8 cellular contexts compared by ENCODE assay signal in the genomic region with DNA sequence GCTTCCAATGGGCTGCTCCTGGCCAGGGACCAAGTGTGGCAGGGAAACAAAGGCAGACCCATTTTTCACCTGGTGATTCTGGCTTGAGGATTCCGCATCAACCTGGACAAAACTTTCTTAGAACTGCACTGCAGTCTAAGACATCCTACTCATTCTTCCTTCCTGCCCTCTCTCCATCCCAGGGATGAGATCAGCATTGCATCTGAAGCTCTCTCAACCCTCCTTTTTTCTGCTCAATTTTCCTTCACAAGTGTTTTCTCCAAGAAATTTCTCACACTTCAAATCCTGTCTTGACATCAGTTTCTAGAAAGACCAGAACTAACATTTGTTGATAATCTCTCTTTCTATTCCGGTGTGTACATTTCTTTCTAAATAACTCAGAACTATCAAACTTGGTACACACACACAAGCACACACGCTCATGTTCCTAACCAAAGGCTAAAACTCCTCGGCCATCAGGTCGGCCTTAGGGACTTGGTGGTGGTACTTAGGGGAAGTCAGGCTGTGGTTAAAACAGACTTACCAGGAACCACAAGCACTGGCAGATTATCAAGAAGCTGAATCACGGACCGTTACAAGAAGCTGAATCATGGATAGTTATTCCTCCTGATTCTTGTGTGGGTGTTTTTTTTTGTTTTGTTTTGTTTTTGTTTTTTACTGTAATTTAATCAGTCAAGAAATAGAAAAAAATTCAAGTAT. TPM values are rescaled to one million over a fixed set of nuclear protein-coding genes. Genes with fewer than 3 reads are reported as not detected.
A peak's percentile ranks its signal among the peaks of the same experiment; 100 is the strongest.
DNase-seq lines count a peak whose midpoint lies in the region; ATAC-seq, FAIRE-seq and TF ChIP-seq lines count a peak whose summit lies in the region.

No MANE protein-coding gene starts in this region.

- DNase-seq in activated CD4-positive, alpha-beta T cell treated with anti-CD3 and anti-CD28 coated beads for 36 hours, result peak; percentile 25
- no peak for DNase-seq in activated CD4-positive, alpha-beta T cell treated with anti-CD3 and anti-CD28 coated beads, Interleukin-2, amount 10 ng/mL, durations not matched to agents 7 days and 5 days
- DNase-seq in endothelial cell of umbilical vein (ENCODE audit: low read depth, low spot score) (peak; percentile 89), OCI-M2 (lab: John Stamatoyannopoulos, UW; ENCODE audit: unreplicated experiment) (no peak), NCI-H1417 (lab: John Stamatoyannopoulos, UW) (no peak)
- DNase-seq in stimulated activated naive B cell treated with anti-CD40 and anti-IgM and Interleukin-4, amounts not matched to agents 10 μg/mL and 1 μg/mL and 100 μg/mL, for 72 hours, result peak; percentile 12

- no peak overlapping the region for H3K9ac ChIP-seq in OCI-LY3 (ENCODE audit: low read length)
- peak overlapping the region; percentile 14 for H3K9ac ChIP-seq in endothelial cell of umbilical vein (replicated peaks; ENCODE audit: extremely low read depth, insufficient read depth, low read length)

- H3K4me2 ChIP-seq in OCI-LY3 (ENCODE audit: low read length) (0 out of 2 replicates have a peak overlapping the region, but pooled peaks have one; percentile 22), endothelial cell of umbilical vein (ENCODE audit: insufficient read depth, low read length) (peak overlapping the region; percentile 71)

- H4K20me1 ChIP-seq in OCI-LY3 (ENCODE audit: insufficient read depth, low read length), result no peaks in the 10 kb centered on the region
- H4K20me1 ChIP-seq in endothelial cell of umbilical vein (replicated peaks; ENCODE audit: control insufficient read depth, extremely low read depth, insufficient read depth, low read length), result no peaks in the 10 kb centered on the region

- H3K27ac Mint-ChIP-seq in activated CD4-positive, alpha-beta T cell treated with anti-CD3 and anti-CD28 coated beads for 36 hours, result no peak overlapping the region
- no peak overlapping the region for H3K27ac Mint-ChIP-seq in activated CD4-positive, alpha-beta T cell treated with anti-CD3 and anti-CD28 coated beads, Interleukin-2, amount 10 ng/mL, durations not matched to agents 7 days and 5 days
- H3K27ac Mint-ChIP-seq in stimulated activated naive B cell treated with anti-CD40 and anti-IgM and Interleukin-4, amounts not matched to agents 10 μg/mL and 1 μg/mL and 100 μg/mL, for 72 hours, result no peak overlapping the region

- POLR2A ChIA-PET in activated CD4-positive, alpha-beta T cell treated with anti-CD3 and anti-CD28 coated beads for 36 hours (lab: Charles Lee), result no interaction called here
- POLR2A ChIA-PET in activated CD4-positive, alpha-beta T cell treated with anti-CD3 and anti-CD28 coated beads, Interleukin-2, amount 10 ng/mL, durations not matched to agents 7 days and 5 days (lab: Charles Lee), result no interaction called here
- POLR2A ChIA-PET in endothelial cell of umbilical vein (lab: Charles Lee), result no interaction called here

- H3K9me3 Mint-ChIP-seq in activated CD4-positive, alpha-beta T cell treated with anti-CD3 and anti-CD28 coated beads for 36 hours (ENCODE audit: low read depth), result no peaks in the 10 kb centered on the region
- H3K9me3 Mint-ChIP-seq in activated CD4-positive, alpha-beta T cell treated with anti-CD3 and anti-CD28 coated beads, Interleukin-2, amount 10 ng/mL, durations not matched to agents 7 days and 5 days, result no peaks in the 10 kb centered on the region
- peaks cover 0 to 3% of the 10 kb centered on the region in 2 donors for H3K9me3 Mint-ChIP-seq in stimulated activated naive B cell treated with anti-CD40 and anti-IgM and Interleukin-4, amounts not matched to agents 10 μg/mL and 1 μg/mL and 100 μg/mL, for 72 hours

- no peaks in the 10 kb centered on the region for H3K9me1 ChIP-seq in endothelial cell of umbilical vein (replicated peaks; ENCODE audit: control insufficient read depth, extremely low read depth, insufficient read depth, low read length)

- no peak for TF ChIP-seq EP300 in gastroesophageal sphincter (IDR thresholded peaks at IDR 0.05)

- H3K27me3 ChIP-seq in OCI-LY3 (ENCODE audit: low read depth, low read length), result no peaks in the 10 kb centered on the region
- no peaks in the 10 kb centered on the region for H3K27me3 ChIP-seq in endothelial cell of umbilical vein (ENCODE audit: control insufficient read depth in 2 of 2, insufficient read depth in 2 of 2, low read length in 2 of 2)
- no peaks in the 10 kb centered on the region for H3K27me3 ChIP-seq in gastroesophageal sphincter

- no peaks in the 10 kb centered on the region for H3K36me3 Mint-ChIP-seq in activated CD4-positive, alpha-beta T cell treated with anti-CD3 and anti-CD28 coated beads for 36 hours (ENCODE audit: low read depth)
- H3K36me3 Mint-ChIP-seq in activated CD4-positive, alpha-beta T cell treated with anti-CD3 and anti-CD28 coated beads, Interleukin-2, amount 10 ng/mL, durations not matched to agents 7 days and 5 days (ENCODE audit: low read depth), result no peaks in the 10 kb centered on the region
- H3K36me3 Mint-ChIP-seq in stimulated activated naive B cell treated with anti-CD40 and anti-IgM and Interleukin-4, amounts not matched to agents 10 μg/mL and 1 μg/mL and 100 μg/mL, for 72 hours, result no peaks in the 10 kb centered on the region

- TF ChIP-seq CTCF in OCI-LY3 (IDR thresholded peaks at IDR 0.05; ENCODE audit: low read depth, low read length) (no peak), endothelial cell of umbilical vein (IDR thresholded peaks at IDR 0.05; ENCODE audit: extremely low read depth in 1 of 2, insufficient read depth in 1 of 2, low read depth in 1 of 2, low read length in 2 of 2) (no peak), gastroesophageal sphincter (IDR thresholded peaks at IDR 0.05) (no peak)

- intact Hi-C loops in activated CD4-positive, alpha-beta T cell treated with anti-CD3 and anti-CD28 coated beads for 36 hours (cut with DNase I, micrococcal nuclease), result loop anchor here in 1 of 2 experiments (2.0 kb wide), 1 partner anchor 21 kb away; a partner anchor contains a TSS
- intact Hi-C loops in endothelial cell of umbilical vein (cut with micrococcal nuclease), result loop anchor here (1.0 to 2.0 kb wide), 3 partner anchors 20 to 41 kb away; no protein-coding TSS in a partner anchor

- FAIRE-seq in endothelial cell of umbilical vein (lab: Jason Lieb, UNC), result peak; percentile 81

- no peak overlapping the region for H3K27ac ChIP-seq in OCI-LY3 (ENCODE audit: low read length)
- H3K27ac ChIP-seq in endothelial cell of umbilical vein (ENCODE audit: insufficient read depth, low read depth, low read length), result peak overlapping the region; percentile 72
- no peak overlapping the region for H3K27ac ChIP-seq in gastroesophageal sphincter

- H3K4me1 ChIP-seq in OCI-LY3 (ENCODE audit: low read length), result peaks cover 20% of the 10 kb centered on the region
- H3K4me1 ChIP-seq in endothelial cell of umbilical vein (ENCODE audit: control insufficient read depth, extremely low read depth, insufficient read depth, low read length), result peaks cover 45% of the 10 kb centered on the region
- no peaks in the 10 kb centered on the region for H3K4me1 ChIP-seq in gastroesophageal sphincter

- H3K4me1 Mint-ChIP-seq in activated CD4-positive, alpha-beta T cell treated with anti-CD3 and anti-CD28 coated beads for 36 hours, result peaks cover 16% of the 10 kb centered on the region
- peaks cover 22% of the 10 kb centered on the region for H3K4me1 Mint-ChIP-seq in activated CD4-positive, alpha-beta T cell treated with anti-CD3 and anti-CD28 coated beads, Interleukin-2, amount 10 ng/mL, durations not matched to agents 7 days and 5 days
- H3K4me1 Mint-ChIP-seq in stimulated activated naive B cell treated with anti-CD40 and anti-IgM and Interleukin-4, amounts not matched to agents 10 μg/mL and 1 μg/mL and 100 μg/mL, for 72 hours, result peaks cover 0 to 3% of the 10 kb centered on the region in 2 donors

- no TSS peak for BruUV-seq in endothelial cell of umbilical vein (replicated peaks; lab: Mats Ljungman, UMichigan)

- 37 to 64% methylated on average over 7 of the region's 7 CpGs for WGBS in gastroesophageal sphincter (ENCODE audit: low coverage in 1 of 2), 2 donors

- H3K79me2 ChIP-seq in OCI-LY3 (ENCODE audit: low read length) (no peaks in the 10 kb centered on the region), endothelial cell of umbilical vein (ENCODE audit: control insufficient read depth, insufficient read depth, low read length) (no peaks in the 10 kb centered on the region)

- H3K4me3 Mint-ChIP-seq in activated CD4-positive, alpha-beta T cell treated with anti-CD3 and anti-CD28 coated beads for 36 hours, result no peak overlapping the region
- no peak overlapping the region for H3K4me3 Mint-ChIP-seq in activated CD4-positive, alpha-beta T cell treated with anti-CD3 and anti-CD28 coated beads, Interleukin-2, amount 10 ng/mL, durations not matched to agents 7 days and 5 days
- no peak overlapping the region for H3K4me3 Mint-ChIP-seq in stimulated activated naive B cell treated with anti-CD40 and anti-IgM and Interleukin-4, amounts not matched to agents 10 μg/mL and 1 μg/mL and 100 μg/mL, for 72 hours

- no peaks in the 10 kb centered on the region for H3K9me3 ChIP-seq in OCI-LY3 (ENCODE audit: insufficient read depth, low read length)
- H3K9me3 ChIP-seq in endothelial cell of umbilical vein (replicated peaks; ENCODE audit: control insufficient read depth, insufficient read depth, low read length), result no peaks in the 10 kb centered on the region
- no peaks in the 10 kb centered on the region for H3K9me3 ChIP-seq in gastroesophageal sphincter

- H2AFZ ChIP-seq in OCI-LY3 (ENCODE audit: low read depth, low read length) (no peak overlapping the region), endothelial cell of umbilical vein (ENCODE audit: low read depth, low read length) (peak overlapping the region; percentile 67)

- no peak for TF ChIP-seq POLR2A in endothelial cell of umbilical vein (IDR thresholded peaks at IDR 0.05; ENCODE audit: low read depth, low read length)
- no peak for TF ChIP-seq POLR2A in gastroesophageal sphincter (IDR thresholded peaks at IDR 0.05)

- dilution Hi-C loops in endothelial cell of umbilical vein (cut with MboI; ENCODE audit: extremely low pct_ligation_motif_present, low sequenced_read_pairs), result no loop called here

- peaks cover 10% of the 10 kb centered on the region for H3K27me3 Mint-ChIP-seq in activated CD4-positive, alpha-beta T cell treated with anti-CD3 and anti-CD28 coated beads for 36 hours
- H3K27me3 Mint-ChIP-seq in activated CD4-positive, alpha-beta T cell treated with anti-CD3 and anti-CD28 coated beads, Interleukin-2, amount 10 ng/mL, durations not matched to agents 7 days and 5 days, result peaks cover 2% of the 10 kb centered on the region
- peaks cover 17 to 22% of the 10 kb centered on the region in 2 donors for H3K27me3 Mint-ChIP-seq in stimulated activated naive B cell treated with anti-CD40 and anti-IgM and Interleukin-4, amounts not matched to agents 10 μg/mL and 1 μg/mL and 100 μg/mL, for 72 hours

- H3K4me3 ChIP-seq in OCI-LY3 (ENCODE audit: low read length) (no peak overlapping the region), endothelial cell of umbilical vein (replicated peaks in 1 of 3; ENCODE audit: insufficient read depth in 1 of 3, low read depth in 1 of 3, low read length in 3 of 3) (no peak overlapping the region), gastroesophageal sphincter (no peak overlapping the region)

- H3K36me3 ChIP-seq in OCI-LY3 (replicated peaks; ENCODE audit: low read depth, low read length) (no peaks in the 10 kb centered on the region), endothelial cell of umbilical vein (ENCODE audit: control insufficient read depth in 2 of 2, extremely low read depth in 1 of 2, insufficient read depth in 2 of 2, low read length in 2 of 2) (no peaks in the 10 kb centered on the region), gastroesophageal sphincter (no peaks in the 10 kb centered on the region)

- CTCF ChIA-PET in activated CD4-positive, alpha-beta T cell treated with anti-CD3 and anti-CD28 coated beads for 36 hours (lab: Charles Lee), result interaction anchor here (0.6 kb wide), 1 partner anchor 101 kb away, joined by 4 read pairs; no protein-coding TSS in a partner anchor
- CTCF ChIA-PET in activated CD4-positive, alpha-beta T cell treated with anti-CD3 and anti-CD28 coated beads, Interleukin-2, amount 10 ng/mL, durations not matched to agents 7 days and 5 days (lab: Charles Lee), result interaction anchor here (0.8 to 2.0 kb wide), 2 partner anchors 20 to 21 kb away, joined by 3 to 6 read pairs; a partner anchor contains a TSS
- CTCF ChIA-PET in endothelial cell of umbilical vein (lab: Charles Lee), result interaction anchor here (1.0 to 2.2 kb wide), 11 partner anchors 9 to 105 kb away, joined by 3 to 19 read pairs (median 6); a partner anchor contains a TSS

- ATAC-seq in activated CD4-positive, alpha-beta T cell treated with anti-CD3 and anti-CD28 coated beads for 36 hours, result no peak
- peak; percentile 75 to 91 for ATAC-seq in stimulated activated naive B cell treated with anti-CD40 and anti-IgM and Interleukin-4, amounts not matched to agents 10 μg/mL and 1 μg/mL and 100 μg/mL, for 72 hours (replicated peaks)
- ATAC-seq in gastroesophageal sphincter, result no peak

RNA-seq across cellular contexts. Expression of a gene that starts 21.0 kb away (rescaled TPM):
- total RNA-seq in activated CD4-positive, alpha-beta T cell treated with anti-CD3 and anti-CD28 coated beads for 36 hours, result under 1 TPM; 0.30 to 0.91 TPM
- under 1 TPM; 0.32 to 0.40 TPM for total RNA-seq in activated CD4-positive, alpha-beta T cell treated with anti-CD3 and anti-CD28 coated beads, Interleukin-2, amount 10 ng/mL, durations not matched to agents 7 days and 5 days
- 10.7 and 12.2 TPM in 2 replicates for total RNA-seq in endothelial cell of umbilical vein
- 2.2 and 3.2 TPM in 2 replicates for polyA plus RNA-seq in endothelial cell of umbilical vein
- polyA plus RNA-seq in endothelial cell of umbilical vein (2011; cell fraction: cytosol; rRNA removed), result 1.8 and 2.4 TPM in 2 replicates
- polyA plus RNA-seq in endothelial cell of umbilical vein (2011; cell fraction: nucleus; rRNA removed), result 1.4 and 1.7 TPM in 2 replicates
- 6.4 and 10.0 TPM in 2 replicates for polyA plus RNA-seq in endothelial cell of umbilical vein (2012)
- polyA minus RNA-seq in endothelial cell of umbilical vein, result 4.5 and 8.7 TPM in 2 replicates
- polyA minus RNA-seq in endothelial cell of umbilical vein (2011; cell fraction: cytosol; rRNA and poly(A)+ RNA removed), result 27.5 TPM
- 5.5 and 6.2 TPM in 2 replicates for polyA minus RNA-seq in endothelial cell of umbilical vein (2011; cell fraction: nucleus; rRNA and poly(A)+ RNA removed)
- total RNA-seq in gastroesophageal sphincter, result 10 to 100 TPM in 1 of 4 donors, 1 to 10 TPM in 2, under 1 TPM in 1; 0.54 to 10.6 (median 4.4) TPM

Comparison
In these comparisons a context has a peak if more than half of its experiments do, and no peak if none do; other contexts are left out.
1. DNase-seq: peak in activated CD4-positive, alpha-beta T cell treated with anti-CD3 and anti-CD28 coated beads for 36 hours (single experiment), endothelial cell of umbilical vein (single experiment) and stimulated activated naive B cell treated with anti-CD40 and anti-IgM and Interleukin-4, amounts not matched to agents 10 μg/mL and 1 μg/mL and 100 μg/mL, for 72 hours (single experiment); none in activated CD4-positive, alpha-beta T cell treated with anti-CD3 and anti-CD28 coated beads, Interleukin-2, amount 10 ng/mL, durations not matched to agents 7 days and 5 days (single experiment), OCI-M2 (single experiment) and NCI-H1417 (0 of 3).
2. ATAC-seq: peak in stimulated activated naive B cell treated with anti-CD40 and anti-IgM and Interleukin-4, amounts not matched to agents 10 μg/mL and 1 μg/mL and 100 μg/mL, for 72 hours (2 of 2); none in activated CD4-positive, alpha-beta T cell treated with anti-CD3 and anti-CD28 coated beads for 36 hours (single experiment) and gastroesophageal sphincter (single experiment).